In genomic region chr11:125164422-125165110, GRCh38 we compare ENCODE assay signal across 1 cellular context.
TF ChIP-seq lines count a peak whose summit lies in the region.

A gene with protein sequence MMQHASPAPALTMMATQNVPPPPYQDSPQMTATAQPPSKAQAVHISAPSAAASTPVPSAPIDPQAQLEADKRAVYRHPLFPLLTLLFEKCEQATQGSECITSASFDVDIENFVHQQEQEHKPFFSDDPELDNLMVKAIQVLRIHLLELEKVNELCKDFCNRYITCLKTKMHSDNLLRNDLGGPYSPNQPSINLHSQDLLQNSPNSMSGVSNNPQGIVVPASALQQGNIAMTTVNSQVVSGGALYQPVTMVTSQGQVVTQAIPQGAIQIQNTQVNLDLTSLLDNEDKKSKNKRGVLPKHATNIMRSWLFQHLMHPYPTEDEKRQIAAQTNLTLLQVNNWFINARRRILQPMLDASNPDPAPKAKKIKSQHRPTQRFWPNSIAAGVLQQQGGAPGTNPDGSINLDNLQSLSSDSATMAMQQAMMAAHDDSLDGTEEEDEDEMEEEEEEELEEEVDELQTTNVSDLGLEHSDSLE (plus strand): TSS chr11:125164751. CDS start chr11:125351306, 186,555 bp downstream.

TF ChIP-seq in HepG2, 621 proteins besides CTCF, POLR2A, EP300 and RAD21 (continued from another document and continues in another):
- TF ChIP-seq AHDC1 (CRISPR knock-in tag; IDR thresholded peaks at IDR 0.05; ENCODE audit: borderline replicate concordance) (no peak), ZFYVE20 (CRISPR knock-in tag; IDR thresholded peaks at IDR 0.05; ENCODE audit: borderline replicate concordance, low read depth) (no peak), HCFC1 (IDR thresholded peaks at IDR 0.05; ENCODE audit: low read depth, low read length) (no peak), TFDP2 (CRISPR knock-in tag; IDR thresholded peaks at IDR 0.05) (no peak), ZFP36 (IDR thresholded peaks at IDR 0.05; ENCODE audit: borderline replicate concordance, low read depth, low read length, partially characterized antibody) (no peak), ZFP82 (CRISPR knock-in tag; IDR thresholded peaks at IDR 0.05; ENCODE audit: borderline replicate concordance) (no peak), STAT5B (CRISPR knock-in tag; IDR thresholded peaks at IDR 0.05) (no peak), EED (CRISPR knock-in tag; IDR thresholded peaks at IDR 0.05) (no peak), FOSL2 (CRISPR knock-in tag; IDR thresholded peaks at IDR 0.05) (no peak), SCMH1 (CRISPR knock-in tag; IDR thresholded peaks at IDR 0.05; ENCODE audit: borderline replicate concordance) (no peak), MED8 (CRISPR knock-in tag; IDR thresholded peaks at IDR 0.05; ENCODE audit: insufficient replicate concordance) (no peak), ZNF124 (CRISPR knock-in tag; IDR thresholded peaks at IDR 0.05) (no peak), HNRNPK (IDR thresholded peaks at IDR 0.05; ENCODE audit: low read depth, low read length, poor library complexity, severe bottlenecking) (peak; percentile 82), STAG1 (CRISPR knock-in tag; IDR thresholded peaks at IDR 0.05) (peak; percentile 45), HOXA9 (CRISPR knock-in tag; IDR thresholded peaks at IDR 0.05; ENCODE audit: borderline replicate concordance) (no peak), CBFB (CRISPR knock-in tag; IDR thresholded peaks at IDR 0.05) (no peak), HNF1B (CRISPR knock-in tag; IDR thresholded peaks at IDR 0.05) (no peak), ZNF335 (CRISPR knock-in tag; IDR thresholded peaks at IDR 0.05) (no peak), ISX (CRISPR knock-in tag; conservative IDR thresholded peaks at IDR 0.05) (no peak), RBM39 (IDR thresholded peaks at IDR 0.05; ENCODE audit: low read depth, low read length, poor library complexity, severe bottlenecking) (peak; percentile 68), JUND (CRISPR knock-in tag; IDR thresholded peaks at IDR 0.05) (no peak)
- TF ChIP-seq, protein P1, sequence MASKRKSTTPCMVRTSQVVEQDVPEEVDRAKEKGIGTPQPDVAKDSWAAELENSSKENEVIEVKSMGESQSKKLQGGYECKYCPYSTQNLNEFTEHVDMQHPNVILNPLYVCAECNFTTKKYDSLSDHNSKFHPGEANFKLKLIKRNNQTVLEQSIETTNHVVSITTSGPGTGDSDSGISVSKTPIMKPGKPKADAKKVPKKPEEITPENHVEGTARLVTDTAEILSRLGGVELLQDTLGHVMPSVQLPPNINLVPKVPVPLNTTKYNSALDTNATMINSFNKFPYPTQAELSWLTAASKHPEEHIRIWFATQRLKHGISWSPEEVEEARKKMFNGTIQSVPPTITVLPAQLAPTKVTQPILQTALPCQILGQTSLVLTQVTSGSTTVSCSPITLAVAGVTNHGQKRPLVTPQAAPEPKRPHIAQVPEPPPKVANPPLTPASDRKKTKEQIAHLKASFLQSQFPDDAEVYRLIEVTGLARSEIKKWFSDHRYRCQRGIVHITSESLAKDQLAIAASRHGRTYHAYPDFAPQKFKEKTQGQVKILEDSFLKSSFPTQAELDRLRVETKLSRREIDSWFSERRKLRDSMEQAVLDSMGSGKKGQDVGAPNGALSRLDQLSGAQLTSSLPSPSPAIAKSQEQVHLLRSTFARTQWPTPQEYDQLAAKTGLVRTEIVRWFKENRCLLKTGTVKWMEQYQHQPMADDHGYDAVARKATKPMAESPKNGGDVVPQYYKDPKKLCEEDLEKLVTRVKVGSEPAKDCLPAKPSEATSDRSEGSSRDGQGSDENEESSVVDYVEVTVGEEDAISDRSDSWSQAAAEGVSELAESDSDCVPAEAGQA (IDR thresholded peaks at IDR 0.05; ENCODE audit: low read depth) = no peak
- TF ChIP-seq, protein P1 (CRISPR knock-in tag; IDR thresholded peaks at IDR 0.05; ENCODE audit: borderline replicate concordance) = no peak
- TF ChIP-seq, protein P2, sequence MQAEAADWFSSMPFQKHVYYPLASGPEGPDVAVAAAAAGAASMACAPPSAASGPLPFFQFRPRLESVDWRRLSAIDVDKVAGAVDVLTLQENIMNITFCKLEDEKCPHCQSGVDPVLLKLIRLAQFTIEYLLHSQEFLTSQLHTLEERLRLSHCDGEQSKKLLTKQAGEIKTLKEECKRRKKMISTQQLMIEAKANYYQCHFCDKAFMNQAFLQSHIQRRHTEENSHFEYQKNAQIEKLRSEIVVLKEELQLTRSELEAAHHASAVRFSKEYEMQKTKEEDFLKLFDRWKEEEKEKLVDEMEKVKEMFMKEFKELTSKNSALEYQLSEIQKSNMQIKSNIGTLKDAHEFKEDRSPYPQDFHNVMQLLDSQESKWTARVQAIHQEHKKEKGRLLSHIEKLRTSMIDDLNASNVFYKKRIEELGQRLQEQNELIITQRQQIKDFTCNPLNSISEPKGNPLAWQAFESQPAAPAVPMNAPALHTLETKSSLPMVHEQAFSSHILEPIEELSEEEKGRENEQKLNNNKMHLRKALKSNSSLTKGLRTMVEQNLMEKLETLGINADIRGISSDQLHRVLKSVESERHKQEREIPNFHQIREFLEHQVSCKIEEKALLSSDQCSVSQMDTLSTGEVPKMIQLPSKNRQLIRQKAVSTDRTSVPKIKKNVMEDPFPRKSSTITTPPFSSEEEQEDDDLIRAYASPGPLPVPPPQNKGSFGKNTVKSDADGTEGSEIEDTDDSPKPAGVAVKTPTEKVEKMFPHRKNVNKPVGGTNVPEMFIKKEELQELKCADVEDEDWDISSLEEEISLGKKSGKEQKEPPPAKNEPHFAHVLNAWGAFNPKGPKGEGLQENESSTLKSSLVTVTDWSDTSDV (CRISPR knock-in tag; IDR thresholded peaks at IDR 0.05) = no peak
- TF ChIP-seq, protein P3, sequence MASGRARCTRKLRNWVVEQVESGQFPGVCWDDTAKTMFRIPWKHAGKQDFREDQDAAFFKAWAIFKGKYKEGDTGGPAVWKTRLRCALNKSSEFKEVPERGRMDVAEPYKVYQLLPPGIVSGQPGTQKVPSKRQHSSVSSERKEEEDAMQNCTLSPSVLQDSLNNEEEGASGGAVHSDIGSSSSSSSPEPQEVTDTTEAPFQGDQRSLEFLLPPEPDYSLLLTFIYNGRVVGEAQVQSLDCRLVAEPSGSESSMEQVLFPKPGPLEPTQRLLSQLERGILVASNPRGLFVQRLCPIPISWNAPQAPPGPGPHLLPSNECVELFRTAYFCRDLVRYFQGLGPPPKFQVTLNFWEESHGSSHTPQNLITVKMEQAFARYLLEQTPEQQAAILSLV (CRISPR knock-in tag; IDR thresholded peaks at IDR 0.05; ENCODE audit: borderline replicate concordance) = 0 out of 2 replicates have a peak, but pooled peaks have one; percentile 25
- TF ChIP-seq, protein P4, sequence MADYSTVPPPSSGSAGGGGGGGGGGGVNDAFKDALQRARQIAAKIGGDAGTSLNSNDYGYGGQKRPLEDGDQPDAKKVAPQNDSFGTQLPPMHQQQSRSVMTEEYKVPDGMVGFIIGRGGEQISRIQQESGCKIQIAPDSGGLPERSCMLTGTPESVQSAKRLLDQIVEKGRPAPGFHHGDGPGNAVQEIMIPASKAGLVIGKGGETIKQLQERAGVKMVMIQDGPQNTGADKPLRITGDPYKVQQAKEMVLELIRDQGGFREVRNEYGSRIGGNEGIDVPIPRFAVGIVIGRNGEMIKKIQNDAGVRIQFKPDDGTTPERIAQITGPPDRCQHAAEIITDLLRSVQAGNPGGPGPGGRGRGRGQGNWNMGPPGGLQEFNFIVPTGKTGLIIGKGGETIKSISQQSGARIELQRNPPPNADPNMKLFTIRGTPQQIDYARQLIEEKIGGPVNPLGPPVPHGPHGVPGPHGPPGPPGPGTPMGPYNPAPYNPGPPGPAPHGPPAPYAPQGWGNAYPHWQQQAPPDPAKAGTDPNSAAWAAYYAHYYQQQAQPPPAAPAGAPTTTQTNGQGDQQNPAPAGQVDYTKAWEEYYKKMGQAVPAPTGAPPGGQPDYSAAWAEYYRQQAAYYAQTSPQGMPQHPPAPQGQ (CRISPR knock-in tag; IDR thresholded peaks at IDR 0.05; ENCODE audit: borderline replicate concordance) = no peak
- TF ChIP-seq, protein P5, sequence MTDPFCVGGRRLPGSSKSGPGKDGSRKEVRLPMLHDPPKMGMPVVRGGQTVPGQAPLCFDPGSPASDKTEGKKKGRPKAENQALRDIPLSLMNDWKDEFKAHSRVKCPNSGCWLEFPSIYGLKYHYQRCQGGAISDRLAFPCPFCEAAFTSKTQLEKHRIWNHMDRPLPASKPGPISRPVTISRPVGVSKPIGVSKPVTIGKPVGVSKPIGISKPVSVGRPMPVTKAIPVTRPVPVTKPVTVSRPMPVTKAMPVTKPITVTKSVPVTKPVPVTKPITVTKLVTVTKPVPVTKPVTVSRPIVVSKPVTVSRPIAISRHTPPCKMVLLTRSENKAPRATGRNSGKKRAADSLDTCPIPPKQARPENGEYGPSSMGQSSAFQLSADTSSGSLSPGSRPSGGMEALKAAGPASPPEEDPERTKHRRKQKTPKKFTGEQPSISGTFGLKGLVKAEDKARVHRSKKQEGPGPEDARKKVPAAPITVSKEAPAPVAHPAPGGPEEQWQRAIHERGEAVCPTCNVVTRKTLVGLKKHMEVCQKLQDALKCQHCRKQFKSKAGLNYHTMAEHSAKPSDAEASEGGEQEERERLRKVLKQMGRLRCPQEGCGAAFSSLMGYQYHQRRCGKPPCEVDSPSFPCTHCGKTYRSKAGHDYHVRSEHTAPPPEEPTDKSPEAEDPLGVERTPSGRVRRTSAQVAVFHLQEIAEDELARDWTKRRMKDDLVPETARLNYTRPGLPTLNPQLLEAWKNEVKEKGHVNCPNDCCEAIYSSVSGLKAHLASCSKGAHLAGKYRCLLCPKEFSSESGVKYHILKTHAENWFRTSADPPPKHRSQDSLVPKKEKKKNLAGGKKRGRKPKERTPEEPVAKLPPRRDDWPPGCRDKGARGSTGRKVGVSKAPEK (CRISPR knock-in tag; IDR thresholded peaks at IDR 0.05; ENCODE audit: borderline replicate concordance) = 0 out of 2 replicates have a peak, but pooled peaks have one; percentile 44
